Comparison of ENCODE assay signal across 25 cellular contexts in genomic region chr6:143021543-143021942, GRCh38. TPM values are rescaled to one million over a fixed set of nuclear protein-coding genes. Genes with fewer than 3 reads are reported as not detected.
DNase-seq lines count a peak whose midpoint lies in the region; ATAC-seq, FAIRE-seq and TF ChIP-seq lines count a peak whose summit lies in the region.
"Had no signal": no experiment of that assay in that cellular context is flagged by ENCODE, and none has a peak within 500 bp of the region (broad histone marks: within the 10 kb centered on the region; RNA-seq: fewer than 3 reads in every experiment).

No MANE protein-coding gene starts in this region.

- H3K9ac ChIP-seq in HepG2 (ENCODE audit: insufficient read depth, low read depth, low read length) (no peak overlapping the region), IMR-90 (ENCODE audit: low read depth, low read length) (no peak overlapping the region)
- H3K9ac ChIP-seq: BLaER1 had no signal

- H3K14ac ChIP-seq in IMR-90 (replicated peaks; ENCODE audit: low read depth, low read length), result no peak overlapping the region

- dilution Hi-C loops in IMR-90 (cut with HindIII; ENCODE audit: low sequenced_read_pairs, unreplicated experiment), result no loop called here

- ATAC-seq in HepG2 (no peak), right lobe of liver (no peak), IMR-90 (ENCODE audit: low read depth) (no peak), left lobe of liver (no peak)
- no peak for ATAC-seq in natural killer cell treated with Interleukin-12 subunit alpha and Interleukin-12 subunit beta and Interleukin-15 and Interleukin-18, amount 100 ng/mL, for 72 hours
- ATAC-seq: GM12878 had no signal

- no peak overlapping the region for H2BK20ac ChIP-seq in IMR-90 (ENCODE audit: low read depth, low read length)

- peaks cover 0 to 5% of the 10 kb centered on the region in 2 donors for H3K27me3 Mint-ChIP-seq in natural killer cell treated with Interleukin-12 subunit alpha and Interleukin-12 subunit beta and Interleukin-15 and Interleukin-18, amount 100 ng/mL, for 72 hours
- H3K27me3 Mint-ChIP-seq: CD4-positive, CD25-positive, alpha-beta regulatory T cell had no signal

- no peak overlapping the region for H2AK5ac ChIP-seq in IMR-90 (ENCODE audit: low read depth, low read length)

- H3K9me1 ChIP-seq in IMR-90 (ENCODE audit: insufficient read depth, low read length), result no peaks in the 10 kb centered on the region

- peaks cover 3% of the 10 kb centered on the region for H3K9me3 Mint-ChIP-seq in natural killer cell treated with Interleukin-12 subunit alpha and Interleukin-12 subunit beta and Interleukin-15 and Interleukin-18, amount 100 ng/mL, for 72 hours

- FAIRE-seq in HepG2 (lab: Jason Lieb, UNC) (no peak), urothelium cell line (lab: Jason Lieb, UNC) (peak; percentile 55)
- FAIRE-seq: GM12878, GM19239 had no signal

- no peak overlapping the region for H3K23ac ChIP-seq in IMR-90 (ENCODE audit: low read depth, low read length)

- CTCF ChIA-PET in HepG2 (lab: Yijun Ruan, JAX; ENCODE audit: low intra/inter-chr PET ratio, low total read pairs), result no interaction called here
- CTCF ChIA-PET in IMR-90 (lab: Yijun Ruan, JAX), result no interaction called here

- H2AFZ ChIP-seq in HepG2 (ENCODE audit: low read length) (no peak overlapping the region), IMR-90 (replicated peaks; ENCODE audit: low read length, poor library complexity) (no peak overlapping the region)

- intact Hi-C loops in HepG2 (cut with micrococcal nuclease; ENCODE audit: unreplicated experiment) (loop anchor here (10.0 kb wide), 1 partner anchor 547 kb away; no protein-coding TSS in a partner anchor), right lobe of liver (cut with DNase I) (no loop called here), IMR-90 (cut with micrococcal nuclease) (no loop called here)

- no peaks in the 10 kb centered on the region for H3K9me3 ChIP-seq in HepG2 (ENCODE audit: low read length)
- H3K9me3 ChIP-seq in right lobe of liver, result no peaks in the 10 kb centered on the region
- no peaks in the 10 kb centered on the region for H3K9me3 ChIP-seq in IMR-90 (ENCODE audit: control insufficient read depth, insufficient read depth, low read length)
- H3K9me3 ChIP-seq: BE2C, BLaER1 had no signal

- no peak overlapping the region for H4K91ac ChIP-seq in IMR-90 (ENCODE audit: insufficient read depth, low read depth, low read length)

- H3K79me2 ChIP-seq in HepG2 (ENCODE audit: insufficient read depth, low read length), result no peaks in the 10 kb centered on the region

- H3K27me3 ChIP-seq in HepG2 (ENCODE audit: control insufficient read depth in 1 of 2, insufficient read depth in 2 of 2, low read length in 2 of 2), result no peaks in the 10 kb centered on the region
- H3K27me3 ChIP-seq in right lobe of liver, result no peaks in the 10 kb centered on the region
- H3K27me3 ChIP-seq in IMR-90 (ENCODE audit: control insufficient read depth, insufficient read depth, low read length), result no peaks in the 10 kb centered on the region
- H3K27me3 ChIP-seq: BE2C, BLaER1 had no signal

- in situ Hi-C loops in HepG2 (cut with HindIII; ENCODE audit: extremely low pct_ligation_motif_present, low pct_unique_long_range_greater_than_20kb), result loop anchor here (5.0 kb wide), 1 partner anchor 329 kb away; no protein-coding TSS in a partner anchor
- in situ Hi-C loops in IMR-90 (cut with MboI; ENCODE audit: low sequenced_read_pairs), result loop anchor here (5.0 kb wide), 1 partner anchor 329 kb away; no protein-coding TSS in a partner anchor

- H4K20me1 ChIP-seq in HepG2 (ENCODE audit: insufficient read depth, low read length) (no peaks in the 10 kb centered on the region), IMR-90 (ENCODE audit: insufficient read depth, low read length) (no peaks in the 10 kb centered on the region)
- H4K20me1 ChIP-seq: BLaER1 had no signal

- H3K36me3 Mint-ChIP-seq in natural killer cell treated with Interleukin-12 subunit alpha and Interleukin-12 subunit beta and Interleukin-15 and Interleukin-18, amount 100 ng/mL, for 72 hours, result peaks cover 4% of the 10 kb centered on the region
- H3K36me3 Mint-ChIP-seq: CD14-positive monocyte; CD4-positive, CD25-positive, alpha-beta regulatory T cell; CD8-positive, alpha-beta memory T cell had no signal

- no peak overlapping the region for H2BK120ac ChIP-seq in IMR-90 (ENCODE audit: low read depth, low read length)

- H3K4me2 ChIP-seq in HepG2 (ENCODE audit: low read depth, low read length) (no peak overlapping the region), IMR-90 (ENCODE audit: low read depth, low read length) (no peak overlapping the region)
- H3K4me2 ChIP-seq: BLaER1 had no signal

- H3K4me1 ChIP-seq in HepG2 (ENCODE audit: insufficient read depth, low read length) (peaks cover 6% of the 10 kb centered on the region; the same call in 1 of the 2 replicates), right lobe of liver (no peaks in the 10 kb centered on the region), IMR-90 (ENCODE audit: control insufficient read depth, insufficient read depth, low read length) (no peaks in the 10 kb centered on the region)
- H3K4me1 ChIP-seq: BE2C, BLaER1 had no signal

- H2BK5ac ChIP-seq in IMR-90 (ENCODE audit: low read depth, low read length, poor library complexity, severe bottlenecking), result no peak overlapping the region

- no peak overlapping the region for H3K56ac ChIP-seq in IMR-90 (ENCODE audit: extremely low read depth, insufficient read depth, low read length)

- no peaks in the 10 kb centered on the region for H3K4me1 Mint-ChIP-seq in natural killer cell treated with Interleukin-12 subunit alpha and Interleukin-12 subunit beta and Interleukin-15 and Interleukin-18, amount 100 ng/mL, for 72 hours (ENCODE audit: low read depth in 2 of 2)
- H3K4me1 Mint-ChIP-seq: CD14-positive monocyte; CD4-positive, alpha-beta memory T cell; CD4-positive, CD25-positive, alpha-beta regulatory T cell; CD8-positive, alpha-beta memory T cell had no signal

- no peak overlapping the region for H4K5ac ChIP-seq in IMR-90 (ENCODE audit: low read depth, low read length)

- H3K27ac Mint-ChIP-seq in natural killer cell treated with Interleukin-12 subunit alpha and Interleukin-12 subunit beta and Interleukin-15 and Interleukin-18, amount 100 ng/mL, for 72 hours, result no peak overlapping the region
- H3K27ac Mint-ChIP-seq: CD14-positive monocyte; CD4-positive, alpha-beta memory T cell; CD4-positive, CD25-positive, alpha-beta regulatory T cell; CD8-positive, alpha-beta memory T cell had no signal

- no peak overlapping the region for H2BK15ac ChIP-seq in IMR-90 (ENCODE audit: low read depth, low read length)

- 82% methylated on average over 6 of the region's 6 CpGs for WGBS in HepG2 (ENCODE audit: low lambda C conversion rate)
- WGBS in right lobe of liver (ENCODE audit: insufficient coverage, low coverage, low lambda C conversion rate, missing lambda C conversion rate), result 87% methylated on average over 6 of the region's 6 CpGs
- no CpG with 5 or more reads among the region's 6 CpGs for WGBS in IMR-90 (ENCODE audit: extremely low coverage in 2 of 2, insufficient read length in 1 of 2), 2 experiments

- H3K36me3 ChIP-seq in HepG2 (replicated peaks in 1 of 2; ENCODE audit: control insufficient read depth in 1 of 2, insufficient read depth in 2 of 2, low read length in 2 of 2) (no peaks in the 10 kb centered on the region), right lobe of liver (no peaks in the 10 kb centered on the region), IMR-90 (ENCODE audit: control insufficient read depth, insufficient read depth, low read length) (no peaks in the 10 kb centered on the region)
- H3K36me3 ChIP-seq: BE2C, BLaER1 had no signal

- TF ChIP-seq RAD21 in HepG2 (CRISPR knock-in tag; IDR thresholded peaks at IDR 0.05) (no peak), IMR-90 (IDR thresholded peaks at IDR 0.05; ENCODE audit: low read length) (no peak)

- TF ChIP-seq EP300 in HepG2 (IDR thresholded peaks at IDR 0.05; ENCODE audit: low read depth in 2 of 2, low read length in 2 of 2), result no peak
- TF ChIP-seq EP300 in HepG2 (CRISPR knock-in tag; IDR thresholded peaks at IDR 0.05; ENCODE audit: borderline replicate concordance), result no peak

- no peak overlapping the region for H4K8ac ChIP-seq in IMR-90 (ENCODE audit: low read depth in 2 of 2, low read length in 2 of 2)

- no peak for TF ChIP-seq CTCF in HepG2 (CRISPR knock-in tag; IDR thresholded peaks at IDR 0.05)
- TF ChIP-seq CTCF in right lobe of liver (IDR thresholded peaks at IDR 0.05), result no peak
- no peak for TF ChIP-seq CTCF in IMR-90 (conservative IDR thresholded peaks at IDR 0.05; ENCODE audit: low read depth, low read length)

- H3K4me3 ChIP-seq in HepG2 (replicated peaks in 1 of 3; ENCODE audit: insufficient read depth in 1 of 3, low read depth in 2 of 3, low read length in 3 of 3) (no peak overlapping the region), right lobe of liver (no peak overlapping the region), IMR-90 (ENCODE audit: insufficient read depth, low read depth, low read length) (no peak overlapping the region)
- H3K4me3 ChIP-seq: BLaER1, GM12878 had no signal

- H2AK9ac ChIP-seq in IMR-90 (replicated peaks; ENCODE audit: low read depth, low read length, poor library complexity), result no peak overlapping the region

- no peak overlapping the region for H3K4me3 Mint-ChIP-seq in natural killer cell treated with Interleukin-12 subunit alpha and Interleukin-12 subunit beta and Interleukin-15 and Interleukin-18, amount 100 ng/mL, for 72 hours
- H3K4me3 Mint-ChIP-seq: CD14-positive monocyte; CD4-positive, alpha-beta memory T cell; CD4-positive, CD25-positive, alpha-beta regulatory T cell; CD8-positive, alpha-beta memory T cell had no signal

- POLR2A ChIA-PET in HepG2 (lab: Yijun Ruan, JAX) (no interaction called here), IMR-90 (lab: Charles Lee; ENCODE audit: unreplicated experiment) (no interaction called here)

- H3K79me1 ChIP-seq in IMR-90 (ENCODE audit: low read depth in 1 of 2, low read length in 2 of 2), result no peaks in the 10 kb centered on the region

- BruUV-seq in HepG2 (replicated peaks; lab: Mats Ljungman, UMichigan) (no TSS peak), IMR-90 (replicated peaks; lab: Mats Ljungman, UMichigan) (no TSS peak)

- no peak overlapping the region for H3K18ac ChIP-seq in IMR-90 (ENCODE audit: low read depth, low read length)

- H3K27ac ChIP-seq in HepG2 (ENCODE audit: extremely low read length, insufficient read depth, low read length) (no peak overlapping the region), right lobe of liver (no peak overlapping the region), IMR-90 (ENCODE audit: insufficient read depth, low read length) (no peak overlapping the region)
- H3K27ac ChIP-seq: 22Rv1, BLaER1 had no signal

- H3K4ac ChIP-seq in IMR-90 (ENCODE audit: low read depth, low read length), result no peak overlapping the region

- DNase-seq in HepG2 (ENCODE audit: low spot score) (no peak), right lobe of liver (no peak), IMR-90 (no peak), urothelium cell line (ENCODE audit: low spot score) (no peak), left lobe of liver (ENCODE audit: low spot score) (no peak)
- no peak for DNase-seq in natural killer cell treated with Interleukin-12 subunit alpha and Interleukin-12 subunit beta and Interleukin-15 and Interleukin-18, amount 100 ng/mL, for 72 hours (ENCODE audit: low spot score)
- DNase-seq: ACHN; BE2C; C1 segment of cervical spinal cord; CD4-positive, alpha-beta memory T cell; CD4-positive, CD25-positive, alpha-beta regulatory T cell; CD8-positive, alpha-beta memory T cell; COR-L47; DMS 273 treated with DMSO at 0.1 percent for 48 hours; DMS153; DMS53; DMS79; DND-41; EL; GDM1 had no signal

- TF ChIP-seq POLR2A in HepG2 (IDR thresholded peaks at IDR 0.05; ENCODE audit: insufficient read depth in 1 of 2, low read depth in 2 of 2, low read length in 2 of 2), result no peak
- no peak for TF ChIP-seq POLR2A in right lobe of liver (IDR thresholded peaks at IDR 0.05)
- no peak for TF ChIP-seq POLR2A in IMR-90 (IDR thresholded peaks at IDR 0.05; ENCODE audit: low read depth, low read length)

RNA-seq across cellular contexts. Expression of gene AIG1, which starts 39.1 kb away (rescaled TPM):
- 92.2 and 115 TPM in 2 replicates for total RNA-seq in HepG2 (2016; rRNA removed; fragmentation: Illumina TruSeq; extraction: Trizol)
- total RNA-seq in HepG2 (2016; cell fraction: cytosol; rRNA removed; fragmentation: Illumina TruSeq; extraction: Trizol; ENCODE audit: low read depth), result 69.0 and 78.3 TPM in 2 replicates
- 86.4 and 118 TPM in 2 replicates for total RNA-seq in HepG2 (2016; cell fraction: insoluble cytoplasmic fraction; rRNA removed; fragmentation: Illumina TruSeq; extraction: Trizol)
- 94.9 and 96.7 TPM in 2 replicates for total RNA-seq in HepG2 (2016; cell fraction: membrane; rRNA removed; fragmentation: Illumina TruSeq; extraction: Trizol)
- total RNA-seq in HepG2 (2016; cell fraction: nucleus; rRNA removed; fragmentation: Illumina TruSeq; extraction: Trizol), result 108 and 110 TPM in 2 replicates
- 180 and 197 TPM in 2 replicates for polyA plus RNA-seq in HepG2 (2011; rRNA removed)
- polyA plus RNA-seq in HepG2 (2011; cell fraction: cytosol; rRNA removed), result 168 and 200 TPM in 2 replicates
- polyA plus RNA-seq in HepG2 (2011; cell fraction: nucleus; rRNA removed), result 65.3 and 74.7 TPM in 2 replicates
- polyA plus RNA-seq in HepG2 (2012), result 127 and 143 TPM in 2 replicates
- polyA plus RNA-seq in HepG2 (2016; cell fraction: cytosol; fragmentation: Illumina TruSeq; extraction: Trizol; ENCODE audit: low read depth), result 95.4 and 123 TPM in 2 replicates
- 91.2 and 101 TPM in 2 replicates for polyA plus RNA-seq in HepG2 (2016; cell fraction: insoluble cytoplasmic fraction; fragmentation: Illumina TruSeq; extraction: Trizol; ENCODE audit: low read depth)
- 103 and 106 TPM in 2 replicates for polyA plus RNA-seq in HepG2 (2016; cell fraction: membrane; fragmentation: Illumina TruSeq; extraction: Trizol; ENCODE audit: low read depth)
- polyA plus RNA-seq in HepG2 (2016; cell fraction: nucleus; fragmentation: Illumina TruSeq; extraction: Trizol; ENCODE audit: insufficient read depth, low read depth), result 141 and 147 TPM in 2 replicates
- 20.3 and 109 TPM in 2 replicates for polyA minus RNA-seq in HepG2 (2011; rRNA and poly(A)+ RNA removed; ENCODE audit: low replicate concordance)
- 67.3 and 76.3 TPM in 2 replicates for polyA minus RNA-seq in HepG2 (2011; cell fraction: cytosol; rRNA and poly(A)+ RNA removed)
- polyA minus RNA-seq in HepG2 (2011; cell fraction: nucleus; rRNA and poly(A)+ RNA removed), result 156 and 160 TPM in 2 replicates
- total RNA-seq in right lobe of liver, result 100 to 1,000 TPM in 5 of 6 experiments, 10 to 100 TPM in 1; 81.4 to 151 (median 111) TPM
- 27.1 and 30.3 TPM in 2 replicates for total RNA-seq in IMR-90 (2012; rRNA removed)
- 19.8 and 21.3 TPM in 2 replicates for polyA plus RNA-seq in IMR-90 (2012; rRNA removed)
- 17.3 and 18.9 TPM in 2 replicates for polyA plus RNA-seq in IMR-90 (2012; cell fraction: cytosol; rRNA removed)
- 8.5 and 24.2 TPM in 2 replicates for polyA plus RNA-seq in IMR-90 (2012; cell fraction: nucleus; rRNA removed; ENCODE audit: low replicate concordance)
- total RNA-seq in natural killer cell treated with Interleukin-12 subunit alpha and Interleukin-12 subunit beta and Interleukin-15 and Interleukin-18, amount 100 ng/mL, for 72 hours, result 1 to 10 TPM; 5.7 to 7.4 TPM
- total RNA-seq in left lobe of liver, result 96.8 TPM
